In the genomic region with DNA sequence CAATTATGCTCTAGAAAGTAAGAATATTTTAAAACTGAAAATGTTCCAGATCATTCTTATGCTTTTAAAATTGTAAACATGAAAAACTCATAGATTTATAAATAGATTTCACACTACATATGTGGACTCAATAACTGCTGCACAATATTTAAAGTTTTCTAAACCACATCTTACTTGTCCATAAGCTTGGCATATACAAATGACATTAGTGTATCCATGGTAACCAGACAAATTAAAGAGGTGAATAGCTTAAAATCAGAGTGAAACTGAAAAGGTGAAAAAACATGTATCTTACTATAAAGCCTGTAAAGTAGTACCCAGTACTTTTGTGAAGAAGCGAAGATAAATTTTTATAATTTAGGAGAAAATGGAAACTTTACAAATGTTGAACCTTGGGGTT, we compare ENCODE assay signal across 31 cellular contexts.
A peak's percentile ranks its signal among the peaks of the same experiment; 100 is the strongest.
DNase-seq lines count a peak whose midpoint lies in the region; ATAC-seq, FAIRE-seq and TF ChIP-seq lines count a peak whose summit lies in the region.
"Had no signal": no experiment of that assay in that cellular context is flagged by ENCODE, and none has a peak within 500 bp of the region (broad histone marks: within the 10 kb centered on the region; RNA-seq: fewer than 3 reads in every experiment).

No MANE protein-coding gene starts in this region.

- H3K4me3 ChIP-seq in GM12878 = no peak overlapping the region
- H3K4me3 ChIP-seq in K562 = no peak overlapping the region
- H3K4me3 ChIP-seq: A549; BLaER1; BLaER1 treated with 17β-estradiol and CSF1 and Interleukin-3, amounts not matched to agents 10 nM and 100 nM had no signal

- RAD21 ChIA-PET in GM12878 (lab: Charles Lee; ENCODE audit: unreplicated experiment) = no interaction called here

- no peaks in the 10 kb centered on the region for H3K36me3 ChIP-seq in GM12878 (ENCODE audit: control insufficient read depth in 2 of 2, insufficient read depth in 2 of 2, low read length in 1 of 2)
- H3K36me3 ChIP-seq in K562 (ENCODE audit: control insufficient read depth, insufficient read depth, low read length) = no peaks in the 10 kb centered on the region
- H3K36me3 ChIP-seq: BE2C; BLaER1; BLaER1 treated with 17β-estradiol and CSF1 and Interleukin-3, amounts not matched to agents 10 nM and 100 nM had no signal

- H3K9me3 ChIP-seq in GM12878 (replicated peaks; ENCODE audit: control insufficient read depth, insufficient read depth, low read length) (no peaks in the 10 kb centered on the region; the same call in 2 of the 3 replicates), K562 (replicated peaks; ENCODE audit: control insufficient read depth, insufficient read depth, low read depth, low read length) (no peaks in the 10 kb centered on the region)
- H3K9me3 ChIP-seq: A549, BE2C, BLaER1, Caco-2 had no signal

- 0% methylated on average over 1 of the region's 1 CpG for WGBS in GM12878 (ENCODE audit: insufficient coverage, insufficient replicate concordance, low lambda C conversion rate, missing lambda C conversion rate)
- 50% methylated on average over 1 of the region's 1 CpG for WGBS in K562 (ENCODE audit: insufficient coverage, low coverage, missing lambda C conversion rate)

- H3K27me3 ChIP-seq in GM12878 (replicated peaks in 1 of 2; ENCODE audit: control insufficient read depth in 2 of 2, insufficient read depth in 2 of 2, low read length in 1 of 2) (no peaks in the 10 kb centered on the region), K562 (ENCODE audit: control insufficient read depth in 2 of 2, insufficient read depth in 2 of 2, low read length in 2 of 2) (no peaks in the 10 kb centered on the region)
- H3K27me3 ChIP-seq: BLaER1; BLaER1 treated with 17β-estradiol and CSF1 and Interleukin-3, amounts not matched to agents 10 nM and 100 nM had no signal

- H4K20me1 ChIP-seq in GM12878 (ENCODE audit: control insufficient read depth, insufficient read depth) (no peaks in the 10 kb centered on the region), K562 (replicated peaks; ENCODE audit: control insufficient read depth, insufficient read depth, low read length) (no peaks in the 10 kb centered on the region)
- H4K20me1 ChIP-seq: BLaER1; BLaER1 treated with 17β-estradiol and CSF1 and Interleukin-3, amounts not matched to agents 10 nM and 100 nM had no signal

- no TSS peak for BruUV-seq in GM12878 (replicated peaks; lab: Mats Ljungman, UMichigan)
- no TSS peak for BruUV-seq in K562 (replicated peaks; lab: Mats Ljungman, UMichigan)

- SMC1A ChIA-PET in GM12878 (lab: Charles Lee; ENCODE audit: uncharacterized antibody, unreplicated experiment) = interaction anchor here (0.9 to 1.5 kb wide), 2 partner anchors 10 to 15 kb away, joined by 3 read pairs; no protein-coding TSS in a partner anchor

- H3K9ac ChIP-seq in GM12878 (ENCODE audit: control insufficient read depth, insufficient read depth, low read length) (no peak overlapping the region), K562 (ENCODE audit: insufficient read depth in 1 of 2, low read depth in 2 of 2, low read length in 2 of 2) (no peak overlapping the region)
- H3K9ac ChIP-seq: BLaER1; BLaER1 treated with 17β-estradiol and CSF1 and Interleukin-3, amounts not matched to agents 10 nM and 100 nM had no signal

- FAIRE-seq in GM12878 (lab: Jason Lieb, UNC) = no peak
- FAIRE-seq in K562 (lab: Jason Lieb, UNC) = no peak
- FAIRE-seq: A204.1, A549, D721Med had no signal

- TF ChIP-seq RAD21 in GM12878 (IDR thresholded peaks at IDR 0.05; ENCODE audit: insufficient read depth, low read depth, low read length) = no peak
- no peak for TF ChIP-seq RAD21 in K562 (CRISPR knock-in tag; conservative IDR thresholded peaks at IDR 0.05 in 1 of 2, IDR thresholded peaks at IDR 0.05 in 1 of 2)

- TF ChIP-seq POLR2A in GM12878 (IDR thresholded peaks at IDR 0.05; ENCODE audit: low read depth, low read length) (no peak), K562 (conservative IDR thresholded peaks at IDR 0.05) (no peak)

- DNase-seq in GM12878 (ENCODE audit: low read depth, low spot score) = no peak
- DNase-seq in K562 (ENCODE audit: extremely low read depth in 1 of 4, low spot score in 3 of 4) = no peak
- no peak for DNase-seq in T1000 (lab: John Stamatoyannopoulos, UW)
- no peak for DNase-seq in G401 (ENCODE audit: low spot score)
- DNase-seq: 8988T; ACHN; AML-193; BE2C; C1 segment of cervical spinal cord; Caco-2; Calu3; CD4-positive, alpha-beta memory T cell; CD4-positive, alpha-beta T cell; CD4-positive, CD25-positive, alpha-beta regulatory T cell; CD8-positive, alpha-beta memory T cell; CD8-positive, alpha-beta T cell; COR-L47; DMS 273 treated with DMSO at 0.1 percent for 48 hours; DMS153; DMS53; DMS79; DMS79 treated with DMSO at 0.1 percent for 48 hours; DND-41; EL had no signal

- H3K9me1 ChIP-seq in K562 (ENCODE audit: control insufficient read depth, insufficient read depth, low read length) = no peaks in the 10 kb centered on the region

- H3K27ac ChIP-seq in GM12878 (ENCODE audit: control insufficient read depth, insufficient read depth) (no peak overlapping the region), K562 (ENCODE audit: extremely low read depth, low read depth, low read length) (no peak overlapping the region)
- H3K27ac ChIP-seq: 22Rv1; A549; BLaER1; BLaER1 treated with 17β-estradiol and CSF1 and Interleukin-3, amounts not matched to agents 10 nM and 100 nM; C4-2B had no signal

- H3K4me1 ChIP-seq in GM12878 (ENCODE audit: control insufficient read depth, insufficient read depth, low read length) (no peaks in the 10 kb centered on the region), K562 (replicated peaks in 1 of 2; ENCODE audit: control insufficient read depth in 2 of 2, insufficient read depth in 2 of 2, low read length in 2 of 2) (no peaks in the 10 kb centered on the region)
- H3K4me1 ChIP-seq: A549; BE2C; BLaER1; BLaER1 treated with 17β-estradiol and CSF1 and Interleukin-3, amounts not matched to agents 10 nM and 100 nM; Caco-2 had no signal

- intact Hi-C loops in GM12878 (cut with micrococcal nuclease; ENCODE audit: unreplicated experiment) (no loop called here), K562 (cut with micrococcal nuclease) (no loop called here)

- CTCF ChIA-PET in GM12878 (lab: Yijun Ruan, JAX) = no interaction called here
- CTCF ChIA-PET in K562 (lab: Yijun Ruan, JAX; ENCODE audit: low intra/inter-chr PET ratio) = no interaction called here

- no peak for TF ChIP-seq EP300 in GM12878 (IDR thresholded peaks at IDR 0.05; ENCODE audit: borderline replicate concordance in 1 of 2, control insufficient read depth in 1 of 2, low read depth in 2 of 2, low read length in 2 of 2)
- no peak for TF ChIP-seq EP300 in K562 (IDR thresholded peaks at IDR 0.05; ENCODE audit: low read length)

- POLR2A ChIA-PET in GM12878 (lab: Charles Lee) = no interaction called here
- POLR2A ChIA-PET in K562 (lab: Yijun Ruan, JAX) = no interaction called here

- no peak for TF ChIP-seq CTCF in GM12878 (IDR thresholded peaks at IDR 0.05 in 2 of 3, conservative IDR thresholded peaks at IDR 0.05 in 1 of 3; ENCODE audit: control insufficient read depth in 2 of 3, extremely low read depth in 1 of 3, insufficient read depth in 1 of 3, low read depth in 3 of 3, low read length in 3 of 3)
- no peak for TF ChIP-seq CTCF in K562 (IDR thresholded peaks at IDR 0.05 in 2 of 3, conservative IDR thresholded peaks at IDR 0.05 in 1 of 3; ENCODE audit: insufficient read depth in 2 of 3, low read depth in 1 of 3, low read length in 3 of 3)

- H3K79me2 ChIP-seq in GM12878 (ENCODE audit: control insufficient read depth, insufficient read depth, low read length) (no peaks in the 10 kb centered on the region), K562 (ENCODE audit: control insufficient read depth, insufficient read depth, low read length) (no peaks in the 10 kb centered on the region)

- H2AFZ ChIP-seq in GM12878 (ENCODE audit: control insufficient read depth, low read depth, low read length) (no peak overlapping the region), K562 (ENCODE audit: low read depth, low read length) (no peak overlapping the region)

- H3K4me2 ChIP-seq in GM12878 (ENCODE audit: control insufficient read depth, insufficient read depth) = no peak overlapping the region
- no peak overlapping the region for H3K4me2 ChIP-seq in K562 (ENCODE audit: insufficient read depth, low read length)
- H3K4me2 ChIP-seq: A549; BLaER1; BLaER1 treated with 17β-estradiol and CSF1 and Interleukin-3, amounts not matched to agents 10 nM and 100 nM had no signal

- in situ Hi-C loops in GM12878 (cut with MboI) (no loop called here), K562 (cut with MboI) (no loop called here), G401 (cut with HindIII; ENCODE audit: low sequenced_read_pairs) (no loop called here)

- ATAC-seq in GM12878 = peak; percentile 58
- ATAC-seq in K562 = no peak
- ATAC-seq: A549; CD8-positive, alpha-beta T cell had no signal

TF ChIP-seq in GM12878, 131 proteins besides CTCF, POLR2A, EP300 and RAD21 (continues in another document):
- TF ChIP-seq BMI1 (IDR thresholded peaks at IDR 0.05; ENCODE audit: borderline replicate concordance) = peak; percentile 86

TF ChIP-seq in K562, 482 proteins besides CTCF, POLR2A, EP300 and RAD21:
- TF ChIP-seq RFX1 (IDR thresholded peaks at IDR 0.05) (peak; percentile 47), ZNF263 (CRISPR knock-in tag; IDR thresholded peaks at IDR 0.05; ENCODE audit: borderline replicate concordance) (no peak)
TF ChIP-seq in K562: peak in this region for 1.
